ENCODE assay signal across 23 cellular contexts in the genomic region with DNA sequence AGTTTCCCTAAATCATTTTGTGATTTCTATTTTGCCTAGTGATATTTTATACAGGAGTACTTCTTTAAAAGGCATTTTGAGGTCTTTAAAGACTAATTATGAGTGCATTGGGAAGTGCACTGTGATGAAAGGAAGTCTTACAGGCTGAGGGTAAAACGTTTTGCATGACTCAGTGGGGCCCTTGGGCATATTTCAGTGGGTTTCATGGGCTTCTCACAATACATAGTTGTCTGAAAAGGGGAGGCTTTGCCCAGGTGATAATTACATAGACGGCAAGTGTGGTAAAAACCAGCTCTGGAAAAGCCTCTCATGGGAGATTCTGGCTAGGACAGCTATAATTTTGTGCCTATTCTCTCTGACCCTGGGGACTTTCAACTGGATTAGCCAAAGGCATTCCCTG.
DNase-seq lines count a peak whose midpoint lies in the region; ATAC-seq, FAIRE-seq and TF ChIP-seq lines count a peak whose summit lies in the region.
"Had no signal": no experiment of that assay in that cellular context is flagged by ENCODE, and none has a peak within 500 bp of the region (broad histone marks: within the 10 kb centered on the region; RNA-seq: fewer than 3 reads in every experiment).

No MANE protein-coding gene starts in this region.

- no peaks in the 10 kb centered on the region for H3K4me1 Mint-ChIP-seq in activated naive CD8-positive, alpha-beta T cell treated with anti-CD3 and anti-CD28 coated beads, Interleukin-2, amount 50 U/mL, for 24 hours
- H3K4me1 Mint-ChIP-seq: CD4-positive, alpha-beta memory T cell had no signal

- DNase-seq in ELR (ENCODE audit: low read depth) (peak; percentile 14), NCI-H2227 (lab: John Stamatoyannopoulos, UW; ENCODE audit: unreplicated experiment) (peak; percentile 14), SK-MEL-5 (ENCODE audit: low read depth, low spot score) (peak; percentile 32), keratinocyte (ENCODE audit: low read depth, low spot score) (no peak), substantia nigra (lab: John Stamatoyannopoulos, UW) (no peak)
- DNase-seq in activated naive CD8-positive, alpha-beta T cell treated with anti-CD3 and anti-CD28 coated beads, Interleukin-2, amount 50 U/mL, for 24 hours: no peak
- DNase-seq: C1 segment of cervical spinal cord, DND-41, H9, HFFc6, IMR-90, KG1, NCI-H1092, NCI-H1417 treated with DMSO at 0.1 percent for 48 hours, NCI-H187 treated with DMSO at 0.1 percent for 48 hours, NCI-H526 treated with DMSO at 0.1 percent for 48 hours, SJCRH30 had no signal

- in situ Hi-C loops in SK-MEL-5 (cut with HindIII; ENCODE audit: low pct_unique_long_range_greater_than_20kb, low sequenced_read_pairs): no loop called here

- H3K4me3 ChIP-seq in keratinocyte (ENCODE audit: control insufficient read depth in 2 of 3, extremely low read depth in 1 of 3, insufficient read depth in 2 of 3, low read depth in 1 of 3, low read length in 3 of 3): no peak overlapping the region
- H3K4me3 ChIP-seq: GM23338, SJCRH30 had no signal

- no peaks in the 10 kb centered on the region for H3K36me3 Mint-ChIP-seq in activated naive CD8-positive, alpha-beta T cell treated with anti-CD3 and anti-CD28 coated beads, Interleukin-2, amount 50 U/mL, for 24 hours (ENCODE audit: low read depth)
- H3K36me3 Mint-ChIP-seq: CD4-positive, alpha-beta memory T cell had no signal

- no peak for TF ChIP-seq CTCF in keratinocyte (optimal IDR thresholded peaks at IDR 0.05 in 1 of 3, IDR thresholded peaks at IDR 0.05 in 1 of 3, conservative IDR thresholded peaks at IDR 0.05 in 1 of 3; ENCODE audit: extremely low read depth in 1 of 3, insufficient read depth in 2 of 3, low read length in 3 of 3)

- no peak overlapping the region for H3K9ac ChIP-seq in keratinocyte (ENCODE audit: control insufficient read depth, extremely low read depth, insufficient read depth, low read length)

- H2AFZ ChIP-seq in keratinocyte (ENCODE audit: control insufficient read depth, low read length): peak overlapping the region; percentile 39
- H2AFZ ChIP-seq: GM23338 had no signal

- FAIRE-seq in keratinocyte (lab: Jason Lieb, UNC): peak; percentile 79
- FAIRE-seq: G401.6 had no signal

- H3K9me3 Mint-ChIP-seq in activated naive CD8-positive, alpha-beta T cell treated with anti-CD3 and anti-CD28 coated beads, Interleukin-2, amount 50 U/mL, for 24 hours: no peaks in the 10 kb centered on the region
- H3K9me3 Mint-ChIP-seq: CD4-positive, alpha-beta memory T cell; GM23338; H9; HFFc6 had no signal

- peaks cover 3% of the 10 kb centered on the region for H3K9me1 ChIP-seq in keratinocyte (ENCODE audit: control insufficient read depth, extremely low read depth, insufficient read depth, low read length)

- peak overlapping the region; percentile 2 for H3K4me2 ChIP-seq in keratinocyte (ENCODE audit: control insufficient read depth, extremely low read depth, insufficient read depth, low read depth, low read length)
- H3K4me2 ChIP-seq: GM23338 had no signal

- H3K36me3 ChIP-seq in keratinocyte (ENCODE audit: control insufficient read depth in 2 of 2, extremely low read depth in 1 of 2, insufficient read depth in 2 of 2, low read length in 2 of 2): no peaks in the 10 kb centered on the region
- H3K36me3 ChIP-seq: SJCRH30 had no signal

- no peaks in the 10 kb centered on the region for H3K79me2 ChIP-seq in keratinocyte (ENCODE audit: control insufficient read depth, insufficient read depth, low read length)

- dilution Hi-C loops in keratinocyte (cut with MboI; ENCODE audit: extremely low pct_ligation_motif_present, low sequenced_read_pairs): no loop called here

- no peaks in the 10 kb centered on the region for H3K27me3 ChIP-seq in keratinocyte (ENCODE audit: control insufficient read depth, extremely low read depth, insufficient read depth, low read length)
- H3K27me3 ChIP-seq: SJCRH30 had no signal

- no peak overlapping the region for H3K27ac Mint-ChIP-seq in activated naive CD8-positive, alpha-beta T cell treated with anti-CD3 and anti-CD28 coated beads, Interleukin-2, amount 50 U/mL, for 24 hours
- H3K27ac Mint-ChIP-seq: CD4-positive, alpha-beta memory T cell; GM23338; H9; HFFc6 had no signal

- H3K27ac ChIP-seq in keratinocyte (ENCODE audit: control insufficient read depth, insufficient read depth, low read length): peak overlapping the region; percentile 55
- H3K27ac ChIP-seq in substantia nigra (ENCODE audit: low read depth, low read length, poor library complexity, severe bottlenecking): no peak overlapping the region
- H3K27ac ChIP-seq: SJCRH30 had no signal

- H3K4me1 ChIP-seq in keratinocyte (ENCODE audit: control insufficient read depth, extremely low read depth, insufficient read depth, low read length): peaks cover 31% of the 10 kb centered on the region

- ATAC-seq in HG03432 (IDR thresholded peaks at IDR 0.05; ENCODE audit: unreplicated experiment) (no peak), GM18873 (IDR thresholded peaks at IDR 0.05; ENCODE audit: low FRiP score, unreplicated experiment) (no peak)
- ATAC-seq in activated naive CD8-positive, alpha-beta T cell treated with anti-CD3 and anti-CD28 coated beads, Interleukin-2, amount 50 U/mL, for 24 hours: no peak
- ATAC-seq: GM23338, Right ventricle myocardium inferior had no signal

- no peaks in the 10 kb centered on the region for H3K9me3 ChIP-seq in keratinocyte (ENCODE audit: control insufficient read depth, low read depth, low read length)
- H3K9me3 ChIP-seq: SJCRH30 had no signal

- no peak overlapping the region for H3K4me3 Mint-ChIP-seq in activated naive CD8-positive, alpha-beta T cell treated with anti-CD3 and anti-CD28 coated beads, Interleukin-2, amount 50 U/mL, for 24 hours
- H3K4me3 Mint-ChIP-seq: CD4-positive, alpha-beta memory T cell; GM23338; H9; HFFc6 had no signal

- no peaks in the 10 kb centered on the region for H4K20me1 ChIP-seq in keratinocyte (ENCODE audit: control insufficient read depth, extremely low read depth, insufficient read depth, low read length)

- peaks cover 14% of the 10 kb centered on the region for H3K27me3 Mint-ChIP-seq in activated naive CD8-positive, alpha-beta T cell treated with anti-CD3 and anti-CD28 coated beads, Interleukin-2, amount 50 U/mL, for 24 hours

Comparison
In these comparisons a context has a peak if more than half of its experiments do, and no peak if none do; other contexts are left out.
1. DNase-seq: peak in ELR (single experiment), NCI-H2227 (single experiment) and SK-MEL-5 (single experiment); none in keratinocyte (single experiment), substantia nigra (0 of 49) and activated naive CD8-positive, alpha-beta T cell treated with anti-CD3 and anti-CD28 coated beads, Interleukin-2, amount 50 U/mL, for 24 hours (single experiment).